In the genomic region with DNA sequence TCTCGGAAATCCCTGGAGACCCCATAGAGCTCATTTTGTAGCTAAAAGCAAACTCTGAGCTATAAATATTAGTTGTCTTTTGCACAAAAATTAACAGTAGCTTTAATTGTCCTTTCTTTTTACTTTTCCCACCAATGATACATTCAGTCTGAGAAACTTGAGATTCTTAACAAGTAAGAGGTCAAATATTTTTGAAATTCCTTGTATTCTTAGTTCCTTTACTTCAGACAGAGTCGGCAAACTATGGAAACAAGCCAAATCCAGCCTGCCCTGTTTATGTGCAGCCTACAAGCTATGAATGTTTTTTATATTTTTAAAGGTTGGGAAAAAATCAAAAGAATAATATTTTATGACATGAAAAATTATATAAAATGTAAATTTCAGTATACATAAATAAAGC, we compare ENCODE assay signal across 19 cellular contexts.
DNase-seq lines count a peak whose midpoint lies in the region; ATAC-seq and TF ChIP-seq lines count a peak whose summit lies in the region.
"Had no signal": no experiment of that assay in that cellular context is flagged by ENCODE, and none has a peak within 500 bp of the region (broad histone marks: within the 10 kb centered on the region; RNA-seq: fewer than 3 reads in every experiment).

No MANE protein-coding gene starts in this region.

- no peak overlapping the region for H3K4me3 ChIP-seq in AG04450 (ENCODE audit: low read depth, low read length)
- no peak overlapping the region for H3K4me3 ChIP-seq in adipocyte (ENCODE audit: low read length)
- H3K4me3 ChIP-seq in fibroblast of lung (replicated peaks in 1 of 4; ENCODE audit: control extremely low read depth in 1 of 4, insufficient read depth in 1 of 4, low read depth in 3 of 4, low read length in 4 of 4): no peak overlapping the region
- H3K4me3 ChIP-seq: BLaER1, gastroesophageal sphincter, right atrium auricular region had no signal

- POLR2A ChIA-PET in AG04450 (lab: Yijun Ruan, JAX): interaction anchor here (1.4 kb wide), 2 partner anchors 53 to 57 kb away, joined by 3 to 4 read pairs; no protein-coding TSS in a partner anchor

- no peaks in the 10 kb centered on the region for H3K79me2 ChIP-seq in fibroblast of lung (ENCODE audit: control insufficient read depth, insufficient read depth, low read length)

- H3K4me2 ChIP-seq in fibroblast of lung (ENCODE audit: extremely low read depth, insufficient read depth, low read length): no peak overlapping the region
- H3K4me2 ChIP-seq: BLaER1, SK-N-SH had no signal

- H3K4me1 ChIP-seq in adipocyte (ENCODE audit: control insufficient read depth, insufficient read depth, low read length) (no peaks in the 10 kb centered on the region), fibroblast of lung (ENCODE audit: control insufficient read depth, extremely low read depth, insufficient read depth, low read length) (no peaks in the 10 kb centered on the region)
- H3K4me1 ChIP-seq: BLaER1, gastroesophageal sphincter, right atrium auricular region had no signal

- H3K4me1 Mint-ChIP-seq in nephron: peaks cover 5% of the 10 kb centered on the region
- no peaks in the 10 kb centered on the region for H3K4me1 Mint-ChIP-seq in activated naive CD8-positive, alpha-beta T cell treated with anti-CD3 and anti-CD28 coated beads, Interleukin-2, amount 50 U/mL, for 24 hours
- H3K4me1 Mint-ChIP-seq: naive B cell had no signal

- no peaks in the 10 kb centered on the region for H3K36me3 ChIP-seq in adipocyte (ENCODE audit: control insufficient read depth, insufficient read depth, low read length, severe bottlenecking)
- H3K36me3 ChIP-seq in fibroblast of lung (ENCODE audit: control insufficient read depth, insufficient read depth, low read length): no peaks in the 10 kb centered on the region
- H3K36me3 ChIP-seq: BLaER1, gastroesophageal sphincter, right atrium auricular region had no signal

- no peak for ATAC-seq in activated naive CD8-positive, alpha-beta T cell treated with anti-CD3 and anti-CD28 coated beads, Interleukin-2, amount 50 U/mL, for 24 hours
- ATAC-seq: gastroesophageal sphincter, HepG2 had no signal

- no peaks in the 10 kb centered on the region for H3K27me3 ChIP-seq in AG04450 (ENCODE audit: control insufficient read depth, insufficient read depth, low read length)
- H3K27me3 ChIP-seq in adipocyte (replicated peaks; ENCODE audit: control insufficient read depth, insufficient read depth, low read length): no peaks in the 10 kb centered on the region
- no peaks in the 10 kb centered on the region for H3K27me3 ChIP-seq in fibroblast of lung (ENCODE audit: control insufficient read depth, insufficient read depth, low read length)
- H3K27me3 ChIP-seq: BLaER1, gastroesophageal sphincter, right atrium auricular region had no signal

- no peaks in the 10 kb centered on the region for H3K9me3 ChIP-seq in AG04450 (ENCODE audit: control insufficient read depth, insufficient read depth, low read length)
- H3K9me3 ChIP-seq in adipocyte (ENCODE audit: control insufficient read depth, low read length): no peaks in the 10 kb centered on the region
- H3K9me3 ChIP-seq in fibroblast of lung (ENCODE audit: control insufficient read depth, insufficient read depth, low read depth, low read length): no peaks in the 10 kb centered on the region
- H3K9me3 ChIP-seq: BLaER1, gastroesophageal sphincter, right atrium auricular region, SK-N-SH had no signal

- H3K36me3 Mint-ChIP-seq in nephron (ENCODE audit: low read depth): no peaks in the 10 kb centered on the region
- no peaks in the 10 kb centered on the region for H3K36me3 Mint-ChIP-seq in activated naive CD8-positive, alpha-beta T cell treated with anti-CD3 and anti-CD28 coated beads, Interleukin-2, amount 50 U/mL, for 24 hours (ENCODE audit: low read depth)
- H3K36me3 Mint-ChIP-seq: naive B cell had no signal

- peaks cover 10% of the 10 kb centered on the region for H3K9me3 Mint-ChIP-seq in nephron
- H3K9me3 Mint-ChIP-seq in activated naive CD8-positive, alpha-beta T cell treated with anti-CD3 and anti-CD28 coated beads, Interleukin-2, amount 50 U/mL, for 24 hours: no peaks in the 10 kb centered on the region

- H3K27ac ChIP-seq in AG04450 (ENCODE audit: low read depth, low read length): no peak overlapping the region
- no peak overlapping the region for H3K27ac ChIP-seq in fibroblast of lung (ENCODE audit: insufficient read depth, low read length)
- H3K27ac ChIP-seq: BLaER1, gastroesophageal sphincter, right atrium auricular region had no signal

- no peaks in the 10 kb centered on the region for H3K27me3 Mint-ChIP-seq in nephron (ENCODE audit: low read depth)
- no peaks in the 10 kb centered on the region for H3K27me3 Mint-ChIP-seq in activated naive CD8-positive, alpha-beta T cell treated with anti-CD3 and anti-CD28 coated beads, Interleukin-2, amount 50 U/mL, for 24 hours
- H3K27me3 Mint-ChIP-seq: naive B cell had no signal

- TF ChIP-seq CTCF in AG04450 (IDR thresholded peaks at IDR 0.05; ENCODE audit: low read depth, low read length) (no peak), fibroblast of lung (conservative IDR thresholded peaks at IDR 0.05 in 1 of 2, IDR thresholded peaks at IDR 0.05 in 1 of 2; ENCODE audit: low read depth in 1 of 2, low read length in 2 of 2) (no peak), nephron (IDR thresholded peaks at IDR 0.05; ENCODE audit: unreplicated experiment in 3 of 3) (no peak)

- H3K27ac Mint-ChIP-seq in nephron: peak overlapping the region; percentile 44 to 82 (median 69)
- no peak overlapping the region for H3K27ac Mint-ChIP-seq in activated naive CD8-positive, alpha-beta T cell treated with anti-CD3 and anti-CD28 coated beads, Interleukin-2, amount 50 U/mL, for 24 hours
- H3K27ac Mint-ChIP-seq: naive B cell had no signal

- CTCF ChIA-PET in AG04450 (lab: Charles Lee): interaction anchor here (1.1 to 2.1 kb wide), 2 partner anchors 28 to 231 kb away, joined by 4 to 8 read pairs; no protein-coding TSS in a partner anchor

- H4K20me1 ChIP-seq in fibroblast of lung (ENCODE audit: control insufficient read depth, extremely low read depth, insufficient read depth, low read length): no peaks in the 10 kb centered on the region
- H4K20me1 ChIP-seq: BLaER1 had no signal

- H2AFZ ChIP-seq in fibroblast of lung (ENCODE audit: low read length): no peak overlapping the region

- H3K9ac ChIP-seq in adipocyte (ENCODE audit: low read length) (no peak overlapping the region), fibroblast of lung (ENCODE audit: insufficient read depth, low read length) (no peak overlapping the region)
- H3K9ac ChIP-seq: BLaER1, SK-N-SH had no signal

- peak; percentile 20 for DNase-seq in AG04450 (ENCODE audit: low read depth, low spot score)
- peak; percentile 75 for DNase-seq in adipocyte (ENCODE audit: low read depth)
- peak; percentile 21 to 60 for DNase-seq in fibroblast of lung (ENCODE audit: low read depth in 2 of 2)
- DNase-seq in COLO668 (lab: John Stamatoyannopoulos, UW; ENCODE audit: unreplicated experiment): no peak
- DNase-seq in anterior cingulate cortex (lab: John Stamatoyannopoulos, UW): no peak
- DNase-seq in activated naive CD8-positive, alpha-beta T cell treated with anti-CD3 and anti-CD28 coated beads, Interleukin-2, amount 50 U/mL, for 24 hours: no peak
- DNase-seq in pons (ENCODE audit: low spot score): no peak
- DNase-seq: activated CD4-positive, alpha-beta T cell treated with anti-CD3 and anti-CD28 coated beads, Interleukin-2, amount 50 U/mL, for 4 hours; DND-41; mammary epithelial cell; naive B cell; NCI-H524 treated with DMSO at 0.1 percent for 48 hours; RPMI8226; SK-N-SH had no signal

- peak overlapping the region in 1 of 3 experiments; percentile 11 for H3K4me3 Mint-ChIP-seq in nephron
- no peak overlapping the region for H3K4me3 Mint-ChIP-seq in activated naive CD8-positive, alpha-beta T cell treated with anti-CD3 and anti-CD28 coated beads, Interleukin-2, amount 50 U/mL, for 24 hours
- H3K4me3 Mint-ChIP-seq: naive B cell had no signal

Comparison
In these comparisons a context has a peak if more than half of its experiments do, and no peak if none do; other contexts are left out.
1. DNase-seq: peak in AG04450 (single experiment), adipocyte (single experiment) and fibroblast of lung (2 of 2); none in COLO668 (single experiment), anterior cingulate cortex (0 of 58), activated naive CD8-positive, alpha-beta T cell treated with anti-CD3 and anti-CD28 coated beads, Interleukin-2, amount 50 U/mL, for 24 hours (single experiment) and pons (single experiment).